In genomic region chr2:2750867-2751714, GRCh38 we compare ENCODE assay signal across 6 cellular contexts.
"Had no signal": no experiment of that assay in that cellular context is flagged by ENCODE, and none has a peak within 500 bp of the region (broad histone marks: within the 10 kb centered on the region; RNA-seq: fewer than 3 reads in every experiment).

No MANE protein-coding gene starts in this region.

- H3K36me3 Mint-ChIP-seq: IgD-negative memory B cell had no signal

- H3K4me1 ChIP-seq: HAP-1 had no signal

- H3K27me3 Mint-ChIP-seq: IgD-negative memory B cell had no signal

- DNase-seq: HFFc6, KBM-7 had no signal

- H3K4me3 Mint-ChIP-seq: GM23338, HFFc6, IgD-negative memory B cell had no signal

- H3K9me3 ChIP-seq: HAP-1 had no signal

- H3K4me1 Mint-ChIP-seq: GM23338, IgD-negative memory B cell had no signal

- H3K4me2 ChIP-seq: GM23338 had no signal

- H3K27ac ChIP-seq: HL-60 had no signal

- H3K4me3 ChIP-seq: GM23338, HAP-1 had no signal

- H3K27ac Mint-ChIP-seq: GM23338, HFFc6, IgD-negative memory B cell had no signal

- H3K36me3 ChIP-seq: HAP-1 had no signal
